1 cellular context compared by ENCODE assay signal in genomic region chr19:38374332-38375097, GRCh38.
TF ChIP-seq lines count a peak whose summit lies in the region.

Gene PSMD8 (plus strand): TSS chr19:38374571. CDS start chr19:38374602, 31 bp downstream.

TF ChIP-seq in HepG2, 621 proteins besides CTCF, POLR2A, EP300 and RAD21 (continued from another document and continues in another):
- TF ChIP-seq, protein P1, sequence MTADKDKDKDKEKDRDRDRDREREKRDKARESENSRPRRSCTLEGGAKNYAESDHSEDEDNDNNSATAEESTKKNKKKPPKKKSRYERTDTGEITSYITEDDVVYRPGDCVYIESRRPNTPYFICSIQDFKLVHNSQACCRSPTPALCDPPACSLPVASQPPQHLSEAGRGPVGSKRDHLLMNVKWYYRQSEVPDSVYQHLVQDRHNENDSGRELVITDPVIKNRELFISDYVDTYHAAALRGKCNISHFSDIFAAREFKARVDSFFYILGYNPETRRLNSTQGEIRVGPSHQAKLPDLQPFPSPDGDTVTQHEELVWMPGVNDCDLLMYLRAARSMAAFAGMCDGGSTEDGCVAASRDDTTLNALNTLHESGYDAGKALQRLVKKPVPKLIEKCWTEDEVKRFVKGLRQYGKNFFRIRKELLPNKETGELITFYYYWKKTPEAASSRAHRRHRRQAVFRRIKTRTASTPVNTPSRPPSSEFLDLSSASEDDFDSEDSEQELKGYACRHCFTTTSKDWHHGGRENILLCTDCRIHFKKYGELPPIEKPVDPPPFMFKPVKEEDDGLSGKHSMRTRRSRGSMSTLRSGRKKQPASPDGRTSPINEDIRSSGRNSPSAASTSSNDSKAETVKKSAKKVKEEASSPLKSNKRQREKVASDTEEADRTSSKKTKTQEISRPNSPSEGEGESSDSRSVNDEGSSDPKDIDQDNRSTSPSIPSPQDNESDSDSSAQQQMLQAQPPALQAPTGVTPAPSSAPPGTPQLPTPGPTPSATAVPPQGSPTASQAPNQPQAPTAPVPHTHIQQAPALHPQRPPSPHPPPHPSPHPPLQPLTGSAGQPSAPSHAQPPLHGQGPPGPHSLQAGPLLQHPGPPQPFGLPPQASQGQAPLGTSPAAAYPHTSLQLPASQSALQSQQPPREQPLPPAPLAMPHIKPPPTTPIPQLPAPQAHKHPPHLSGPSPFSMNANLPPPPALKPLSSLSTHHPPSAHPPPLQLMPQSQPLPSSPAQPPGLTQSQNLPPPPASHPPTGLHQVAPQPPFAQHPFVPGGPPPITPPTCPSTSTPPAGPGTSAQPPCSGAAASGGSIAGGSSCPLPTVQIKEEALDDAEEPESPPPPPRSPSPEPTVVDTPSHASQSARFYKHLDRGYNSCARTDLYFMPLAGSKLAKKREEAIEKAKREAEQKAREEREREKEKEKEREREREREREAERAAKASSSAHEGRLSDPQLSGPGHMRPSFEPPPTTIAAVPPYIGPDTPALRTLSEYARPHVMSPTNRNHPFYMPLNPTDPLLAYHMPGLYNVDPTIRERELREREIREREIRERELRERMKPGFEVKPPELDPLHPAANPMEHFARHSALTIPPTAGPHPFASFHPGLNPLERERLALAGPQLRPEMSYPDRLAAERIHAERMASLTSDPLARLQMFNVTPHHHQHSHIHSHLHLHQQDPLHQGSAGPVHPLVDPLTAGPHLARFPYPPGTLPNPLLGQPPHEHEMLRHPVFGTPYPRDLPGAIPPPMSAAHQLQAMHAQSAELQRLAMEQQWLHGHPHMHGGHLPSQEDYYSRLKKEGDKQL (CRISPR knock-in tag; IDR thresholded peaks at IDR 0.05; ENCODE audit: low read depth), result 0 out of 2 replicates have a peak, but pooled peaks have one; percentile 12
- peak; percentile 100 for TF ChIP-seq ZFX (CRISPR knock-in tag; IDR thresholded peaks at IDR 0.05; ENCODE audit: low read depth)
- TF ChIP-seq ZNF660 (CRISPR knock-in tag; IDR thresholded peaks at IDR 0.05; ENCODE audit: borderline replicate concordance, low read depth), result no peak
- peak; percentile 99 for TF ChIP-seq POLR2G (IDR thresholded peaks at IDR 0.05; ENCODE audit: low read depth, low read length)
- no peak for TF ChIP-seq ZNF24 (IDR thresholded peaks at IDR 0.05)
- 0 out of 2 replicates have a peak, but pooled peaks have one; percentile 10 for TF ChIP-seq ZKSCAN5 (CRISPR knock-in tag; IDR thresholded peaks at IDR 0.05)
- TF ChIP-seq SNAPC2 (CRISPR knock-in tag; IDR thresholded peaks at IDR 0.05), result no peak
- TF ChIP-seq KDM2A (CRISPR knock-in tag; IDR thresholded peaks at IDR 0.05; ENCODE audit: borderline replicate concordance, low read depth), result peak; percentile 92
- peak; percentile 77; the same call in 1 of the 2 replicates for TF ChIP-seq ZNF773 (CRISPR knock-in tag; IDR thresholded peaks at IDR 0.05; ENCODE audit: borderline replicate concordance)
- TF ChIP-seq SOX13 (IDR thresholded peaks at IDR 0.05), result no peak
- TF ChIP-seq SOX13 (CRISPR knock-in tag; conservative IDR thresholded peaks at IDR 0.05 in 1 of 2, IDR thresholded peaks at IDR 0.05 in 1 of 2), result peak in 1 of 2 experiments; percentile 45; a peak in 2 of 4 replicates
- TF ChIP-seq ETV6 (CRISPR knock-in tag; conservative IDR thresholded peaks at IDR 0.05), result peak; percentile 79; the same call in 1 of the 2 replicates
- TF ChIP-seq ONECUT2 (CRISPR knock-in tag; IDR thresholded peaks at IDR 0.05), result no peak
- peak; percentile 66; the same call in 1 of the 2 replicates for TF ChIP-seq SP2 (CRISPR knock-in tag; IDR thresholded peaks at IDR 0.05)
- TF ChIP-seq, protein P2, sequence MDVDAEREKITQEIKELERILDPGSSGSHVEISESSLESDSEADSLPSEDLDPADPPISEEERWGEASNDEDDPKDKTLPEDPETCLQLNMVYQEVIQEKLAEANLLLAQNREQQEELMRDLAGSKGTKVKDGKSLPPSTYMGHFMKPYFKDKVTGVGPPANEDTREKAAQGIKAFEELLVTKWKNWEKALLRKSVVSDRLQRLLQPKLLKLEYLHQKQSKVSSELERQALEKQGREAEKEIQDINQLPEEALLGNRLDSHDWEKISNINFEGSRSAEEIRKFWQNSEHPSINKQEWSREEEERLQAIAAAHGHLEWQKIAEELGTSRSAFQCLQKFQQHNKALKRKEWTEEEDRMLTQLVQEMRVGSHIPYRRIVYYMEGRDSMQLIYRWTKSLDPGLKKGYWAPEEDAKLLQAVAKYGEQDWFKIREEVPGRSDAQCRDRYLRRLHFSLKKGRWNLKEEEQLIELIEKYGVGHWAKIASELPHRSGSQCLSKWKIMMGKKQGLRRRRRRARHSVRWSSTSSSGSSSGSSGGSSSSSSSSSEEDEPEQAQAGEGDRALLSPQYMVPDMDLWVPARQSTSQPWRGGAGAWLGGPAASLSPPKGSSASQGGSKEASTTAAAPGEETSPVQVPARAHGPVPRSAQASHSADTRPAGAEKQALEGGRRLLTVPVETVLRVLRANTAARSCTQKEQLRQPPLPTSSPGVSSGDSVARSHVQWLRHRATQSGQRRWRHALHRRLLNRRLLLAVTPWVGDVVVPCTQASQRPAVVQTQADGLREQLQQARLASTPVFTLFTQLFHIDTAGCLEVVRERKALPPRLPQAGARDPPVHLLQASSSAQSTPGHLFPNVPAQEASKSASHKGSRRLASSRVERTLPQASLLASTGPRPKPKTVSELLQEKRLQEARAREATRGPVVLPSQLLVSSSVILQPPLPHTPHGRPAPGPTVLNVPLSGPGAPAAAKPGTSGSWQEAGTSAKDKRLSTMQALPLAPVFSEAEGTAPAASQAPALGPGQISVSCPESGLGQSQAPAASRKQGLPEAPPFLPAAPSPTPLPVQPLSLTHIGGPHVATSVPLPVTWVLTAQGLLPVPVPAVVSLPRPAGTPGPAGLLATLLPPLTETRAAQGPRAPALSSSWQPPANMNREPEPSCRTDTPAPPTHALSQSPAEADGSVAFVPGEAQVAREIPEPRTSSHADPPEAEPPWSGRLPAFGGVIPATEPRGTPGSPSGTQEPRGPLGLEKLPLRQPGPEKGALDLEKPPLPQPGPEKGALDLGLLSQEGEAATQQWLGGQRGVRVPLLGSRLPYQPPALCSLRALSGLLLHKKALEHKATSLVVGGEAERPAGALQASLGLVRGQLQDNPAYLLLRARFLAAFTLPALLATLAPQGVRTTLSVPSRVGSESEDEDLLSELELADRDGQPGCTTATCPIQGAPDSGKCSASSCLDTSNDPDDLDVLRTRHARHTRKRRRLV (CRISPR knock-in tag; IDR thresholded peaks at IDR 0.05), result peak; percentile 71; the same call in 1 of the 2 replicates
- TF ChIP-seq FOXA3 (CRISPR knock-in tag; IDR thresholded peaks at IDR 0.05), result peak; percentile 15; the same call in 1 of the 2 replicates
- TF ChIP-seq MXD3 (CRISPR knock-in tag; IDR thresholded peaks at IDR 0.05), result peak; percentile 55; the same call in 1 of the 2 replicates
- TF ChIP-seq MAFK (conservative IDR thresholded peaks at IDR 0.05 in 1 of 2, IDR thresholded peaks at IDR 0.05 in 1 of 2; ENCODE audit: low read length in 2 of 2), result no peak
- TF ChIP-seq EEA1 (CRISPR knock-in tag; IDR thresholded peaks at IDR 0.05; ENCODE audit: borderline replicate concordance), result peak; percentile 85
- TF ChIP-seq ZNF142 (CRISPR knock-in tag; IDR thresholded peaks at IDR 0.05), result no peak
- TF ChIP-seq BCL6 (CRISPR knock-in tag; IDR thresholded peaks at IDR 0.05), result peak; percentile 28
- peak; percentile 70; the same call in 1 of the 2 replicates for TF ChIP-seq KMT2B (CRISPR knock-in tag; IDR thresholded peaks at IDR 0.05)
- TF ChIP-seq ZNF761 (CRISPR knock-in tag; conservative IDR thresholded peaks at IDR 0.05), result peak; percentile 87; the same call in 1 of the 2 replicates
- TF ChIP-seq RXRB (CRISPR knock-in tag; IDR thresholded peaks at IDR 0.05; ENCODE audit: borderline replicate concordance), result peak; percentile 51
- no peak for TF ChIP-seq ZBTB1 (CRISPR knock-in tag; IDR thresholded peaks at IDR 0.05; ENCODE audit: borderline replicate concordance)
- TF ChIP-seq BCLAF1 (IDR thresholded peaks at IDR 0.05), result no peak
- no peak for TF ChIP-seq TRIM22 (IDR thresholded peaks at IDR 0.05)
- TF ChIP-seq ZNF605 (CRISPR knock-in tag; IDR thresholded peaks at IDR 0.05), result peak; percentile 91
- TF ChIP-seq HOXD1 (CRISPR knock-in tag; IDR thresholded peaks at IDR 0.05), result no peak; the same call in 1 of the 2 replicates
- no peak; the same call in 1 of the 2 replicates for TF ChIP-seq ZNF776 (CRISPR knock-in tag; IDR thresholded peaks at IDR 0.05)
- peak; percentile 53; the same call in 1 of the 2 replicates for TF ChIP-seq TCF7 (IDR thresholded peaks at IDR 0.05; ENCODE audit: low read depth)
- peak; percentile 75; the same call in 1 of the 2 replicates for TF ChIP-seq ZNF451 (CRISPR knock-in tag; IDR thresholded peaks at IDR 0.05)
- no peak for TF ChIP-seq ZNF10 (CRISPR knock-in tag; IDR thresholded peaks at IDR 0.05; ENCODE audit: borderline replicate concordance, low read depth)
- TF ChIP-seq ZNF589 (CRISPR knock-in tag; conservative IDR thresholded peaks at IDR 0.05), result no peak
- TF ChIP-seq FOXK2 (IDR thresholded peaks at IDR 0.05), result no peak; the same call in 1 of the 2 replicates
- TF ChIP-seq HIC2 (CRISPR knock-in tag; IDR thresholded peaks at IDR 0.05; ENCODE audit: low read depth), result peak; percentile 69; the same call in 1 of the 2 replicates
